11 cellular contexts compared by ENCODE assay signal in genomic region chr10:50512743-50513416, GRCh38.
DNase-seq lines count a peak whose midpoint lies in the region; ATAC-seq, FAIRE-seq and TF ChIP-seq lines count a peak whose summit lies in the region.
"Had no signal": no experiment of that assay in that cellular context is flagged by ENCODE, and none has a peak within 500 bp of the region (broad histone marks: within the 10 kb centered on the region; RNA-seq: fewer than 3 reads in every experiment).

No MANE protein-coding gene starts in this region.

- H4K20me1 ChIP-seq in neural progenitor cell (ENCODE audit: low read depth) = no peaks in the 10 kb centered on the region

- H3K9ac ChIP-seq in neural progenitor cell = no peak overlapping the region

- no peak for TF ChIP-seq POLR2A in GM12892 (IDR thresholded peaks at IDR 0.05; ENCODE audit: low read depth, low read length)

- ATAC-seq in GM19463 (IDR thresholded peaks at IDR 0.05; ENCODE audit: unreplicated experiment) = peak; percentile 30
- peak; percentile 47 for ATAC-seq in HG03280 (IDR thresholded peaks at IDR 0.05; ENCODE audit: unreplicated experiment)
- ATAC-seq in central memory CD8-positive, alpha-beta T cell (replicated peaks; ENCODE audit: extremely low read depth, poor library complexity, severe bottlenecking) = peak; percentile 59
- ATAC-seq: gastrocnemius medialis had no signal

- H3K4me3 Mint-ChIP-seq in central memory CD8-positive, alpha-beta T cell = peak overlapping the region; percentile 74
- H3K4me3 Mint-ChIP-seq in neural progenitor cell = no peak overlapping the region

- no peaks in the 10 kb centered on the region for H3K9me3 ChIP-seq in neural progenitor cell (ENCODE audit: low read depth)
- H3K9me3 ChIP-seq: gastrocnemius medialis had no signal

- intact Hi-C loops in head of caudate nucleus (cut with DNase I) = no loop called here

- peaks cover 14% of the 10 kb centered on the region for H3K36me3 Mint-ChIP-seq in central memory CD8-positive, alpha-beta T cell (ENCODE audit: insufficient read depth)
- no peaks in the 10 kb centered on the region for H3K36me3 Mint-ChIP-seq in neural progenitor cell

- no peaks in the 10 kb centered on the region for H3K36me3 ChIP-seq in neural progenitor cell
- H3K36me3 ChIP-seq: gastrocnemius medialis had no signal

- FAIRE-seq in GM12892 (lab: Jason Lieb, UNC) = peak; percentile 97

- no peaks in the 10 kb centered on the region for H3K79me2 ChIP-seq in neural progenitor cell (ENCODE audit: low read depth)

- DNase-seq in GM12892 (ENCODE audit: insufficient read length) (no peak), neural progenitor cell (ENCODE audit: low spot score) (no peak), hypothalamus (lab: John Stamatoyannopoulos, UW) (no peak), D341Med (ENCODE audit: low spot score) (no peak), head of caudate nucleus (no peak)
- DNase-seq in central memory CD8-positive, alpha-beta T cell (ENCODE audit: low spot score in 2 of 2) = no peak
- DNase-seq: gastrocnemius medialis, NCI-H526 treated with DMSO at 0.1 percent for 48 hours had no signal

- TF ChIP-seq CTCF in neural progenitor cell (IDR thresholded peaks at IDR 0.05) = no peak

- no peak overlapping the region for H2AFZ ChIP-seq in neural progenitor cell (replicated peaks)

- H3K4me3 ChIP-seq in neural progenitor cell = no peak overlapping the region
- H3K4me3 ChIP-seq: gastrocnemius medialis, skin epidermis had no signal

- H3K9me3 Mint-ChIP-seq in central memory CD8-positive, alpha-beta T cell = no peaks in the 10 kb centered on the region
- H3K9me3 Mint-ChIP-seq in neural progenitor cell = no peaks in the 10 kb centered on the region

- peaks cover 22% of the 10 kb centered on the region for H3K4me1 ChIP-seq in neural progenitor cell

- H3K27ac ChIP-seq in neural progenitor cell = no peak overlapping the region
- H3K27ac ChIP-seq: gastrocnemius medialis had no signal

- H3K4me1 Mint-ChIP-seq in central memory CD8-positive, alpha-beta T cell = peaks cover 75% of the 10 kb centered on the region
- H3K4me1 Mint-ChIP-seq in neural progenitor cell = peaks cover 4% of the 10 kb centered on the region

- H3K4me2 ChIP-seq in neural progenitor cell = no peak overlapping the region

- no peaks in the 10 kb centered on the region for H3F3A ChIP-seq in neural progenitor cell (ENCODE audit: low read depth)

- peak overlapping the region; percentile 61 for H3K27ac Mint-ChIP-seq in central memory CD8-positive, alpha-beta T cell (ENCODE audit: low read depth)
- H3K27ac Mint-ChIP-seq in neural progenitor cell = no peak overlapping the region

- no peaks in the 10 kb centered on the region for H3K27me3 Mint-ChIP-seq in central memory CD8-positive, alpha-beta T cell
- H3K27me3 Mint-ChIP-seq in neural progenitor cell (ENCODE audit: insufficient read depth, low read depth) = no peaks in the 10 kb centered on the region

- no peaks in the 10 kb centered on the region for H3K27me3 ChIP-seq in neural progenitor cell
- H3K27me3 ChIP-seq: gastrocnemius medialis had no signal
